1 cellular context compared by ENCODE assay signal in the genomic region with DNA sequence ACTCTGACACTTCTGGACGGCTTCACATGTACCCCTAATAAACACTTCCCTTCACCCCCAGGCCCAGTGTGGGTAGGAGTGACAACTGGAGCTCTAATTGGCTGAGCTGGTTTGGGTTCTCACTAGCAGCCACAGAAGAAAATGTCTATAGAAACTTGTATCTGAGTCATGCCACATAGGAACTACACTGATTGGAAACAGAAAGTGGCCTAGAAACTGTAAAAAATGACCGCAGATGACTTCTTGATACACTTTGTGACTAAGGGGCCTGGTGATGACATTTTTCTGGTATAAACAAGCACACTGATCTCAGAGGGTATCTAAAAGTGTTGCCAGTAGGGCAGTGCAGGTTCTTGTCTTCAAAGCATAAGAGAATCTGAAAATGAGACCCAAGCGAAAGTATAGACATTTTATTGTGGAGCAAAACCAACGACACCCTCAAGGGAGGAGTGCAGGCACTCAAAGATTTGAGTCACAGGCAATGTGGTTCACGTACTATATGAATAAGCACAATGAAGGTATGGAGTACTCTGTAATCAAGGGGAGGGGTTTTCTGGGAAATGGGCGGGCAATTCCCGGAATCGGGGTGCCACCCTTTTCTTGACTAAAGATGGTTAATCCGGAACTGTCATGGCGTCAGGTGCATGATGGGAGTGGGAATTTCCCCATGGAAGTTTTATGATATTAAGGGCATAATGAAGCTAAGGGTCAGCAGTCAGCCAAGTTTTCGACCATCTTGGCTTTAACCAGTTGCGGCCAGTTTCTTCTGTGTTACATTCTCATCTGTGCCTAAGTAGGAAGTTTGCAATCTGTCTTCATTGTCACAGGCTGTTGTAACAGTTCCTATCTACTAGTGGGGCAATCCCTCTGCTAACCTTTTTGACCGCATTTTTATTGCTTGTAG.
TF ChIP-seq lines count a peak whose summit lies in the region.

A gene with protein sequence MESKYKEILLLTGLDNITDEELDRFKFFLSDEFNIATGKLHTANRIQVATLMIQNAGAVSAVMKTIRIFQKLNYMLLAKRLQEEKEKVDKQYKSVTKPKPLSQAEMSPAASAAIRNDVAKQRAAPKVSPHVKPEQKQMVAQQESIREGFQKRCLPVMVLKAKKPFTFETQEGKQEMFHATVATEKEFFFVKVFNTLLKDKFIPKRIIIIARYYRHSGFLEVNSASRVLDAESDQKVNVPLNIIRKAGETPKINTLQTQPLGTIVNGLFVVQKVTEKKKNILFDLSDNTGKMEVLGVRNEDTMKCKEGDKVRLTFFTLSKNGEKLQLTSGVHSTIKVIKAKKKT (minus strand): TSS at position 14 of the 904 bp plus-strand sequence. CDS start 3,267 bp downstream, outside the sequence.

TF ChIP-seq in IMR-90, 13 proteins besides CTCF, POLR2A, EP300 and RAD21:
- TF ChIP-seq CEBPB (IDR thresholded peaks at IDR 0.05; ENCODE audit: low read depth, low read length) (no peak), SMC3 (IDR thresholded peaks at IDR 0.05; ENCODE audit: low read depth, low read length) (no peak), MAZ (IDR thresholded peaks at IDR 0.05; ENCODE audit: borderline replicate concordance, low read depth, low read length) (no peak), RCOR1 (IDR thresholded peaks at IDR 0.05; ENCODE audit: insufficient replicate concordance, low read length) (no peak), BHLHE40 (IDR thresholded peaks at IDR 0.05; ENCODE audit: low read depth, low read length) (no peak), NFE2L2 (IDR thresholded peaks at IDR 0.05; ENCODE audit: low read depth, low read length) (no peak), RFX5 (IDR thresholded peaks at IDR 0.05; ENCODE audit: low read depth, low read length) (no peak), MAFK (IDR thresholded peaks at IDR 0.05; ENCODE audit: low read depth, low read length) (no peak), MXI1 (IDR thresholded peaks at IDR 0.05; ENCODE audit: borderline replicate concordance, low read depth, low read length) (no peak), CHD1 (IDR thresholded peaks at IDR 0.05; ENCODE audit: low read depth, low read length) (no peak), FOS (IDR thresholded peaks at IDR 0.05; ENCODE audit: low read depth, low read length) (no peak)
- TF ChIP-seq, protein P1, sequence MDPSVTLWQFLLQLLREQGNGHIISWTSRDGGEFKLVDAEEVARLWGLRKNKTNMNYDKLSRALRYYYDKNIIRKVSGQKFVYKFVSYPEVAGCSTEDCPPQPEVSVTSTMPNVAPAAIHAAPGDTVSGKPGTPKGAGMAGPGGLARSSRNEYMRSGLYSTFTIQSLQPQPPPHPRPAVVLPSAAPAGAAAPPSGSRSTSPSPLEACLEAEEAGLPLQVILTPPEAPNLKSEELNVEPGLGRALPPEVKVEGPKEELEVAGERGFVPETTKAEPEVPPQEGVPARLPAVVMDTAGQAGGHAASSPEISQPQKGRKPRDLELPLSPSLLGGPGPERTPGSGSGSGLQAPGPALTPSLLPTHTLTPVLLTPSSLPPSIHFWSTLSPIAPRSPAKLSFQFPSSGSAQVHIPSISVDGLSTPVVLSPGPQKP (IDR thresholded peaks at IDR 0.05; ENCODE audit: borderline replicate concordance, low read depth, low read length), result no peak
- TF ChIP-seq, protein P2, sequence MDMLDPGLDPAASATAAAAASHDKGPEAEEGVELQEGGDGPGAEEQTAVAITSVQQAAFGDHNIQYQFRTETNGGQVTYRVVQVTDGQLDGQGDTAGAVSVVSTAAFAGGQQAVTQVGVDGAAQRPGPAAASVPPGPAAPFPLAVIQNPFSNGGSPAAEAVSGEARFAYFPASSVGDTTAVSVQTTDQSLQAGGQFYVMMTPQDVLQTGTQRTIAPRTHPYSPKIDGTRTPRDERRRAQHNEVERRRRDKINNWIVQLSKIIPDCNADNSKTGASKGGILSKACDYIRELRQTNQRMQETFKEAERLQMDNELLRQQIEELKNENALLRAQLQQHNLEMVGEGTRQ (IDR thresholded peaks at IDR 0.05; ENCODE audit: low read depth, low read length), result no peak
